ENCODE assay signal across 1 cellular context in genomic region chr17:7705269-7706255, GRCh38.
TF ChIP-seq lines count a peak whose summit lies in the region.

No MANE protein-coding gene starts in this region.

TF ChIP-seq in IMR-90, 13 proteins besides CTCF, POLR2A, EP300 and RAD21:
- TF ChIP-seq CEBPB (IDR thresholded peaks at IDR 0.05; ENCODE audit: low read depth, low read length) (no peak), CHD1 (IDR thresholded peaks at IDR 0.05; ENCODE audit: low read depth, low read length) (no peak), MXI1 (IDR thresholded peaks at IDR 0.05; ENCODE audit: borderline replicate concordance, low read depth, low read length) (no peak), USF2 (IDR thresholded peaks at IDR 0.05; ENCODE audit: low read depth, low read length) (no peak), MAZ (IDR thresholded peaks at IDR 0.05; ENCODE audit: borderline replicate concordance, low read depth, low read length) (no peak), MAFK (IDR thresholded peaks at IDR 0.05; ENCODE audit: low read depth, low read length) (no peak), RCOR1 (IDR thresholded peaks at IDR 0.05; ENCODE audit: insufficient replicate concordance, low read length) (no peak)
